ENCODE assay signal across 1 cellular context in genomic region chrX:1860936-1861670, GRCh38.
TF ChIP-seq lines count a peak whose summit lies in the region.

No MANE protein-coding gene starts in this region.

TF ChIP-seq in SK-N-SH, 30 proteins besides CTCF, POLR2A, EP300 and RAD21 (continued from another document):
- TF ChIP-seq REST (IDR thresholded peaks at IDR 0.05; ENCODE audit: low read depth, low read length) (no peak), TEAD4 (IDR thresholded peaks at IDR 0.05; ENCODE audit: borderline replicate concordance, insufficient read depth) (no peak), RFX5 (IDR thresholded peaks at IDR 0.05; ENCODE audit: low read length) (no peak), RCOR1 (IDR thresholded peaks at IDR 0.05; ENCODE audit: low read length) (no peak), SIN3A (IDR thresholded peaks at IDR 0.05; ENCODE audit: borderline replicate concordance, low read depth, low read length) (no peak), ELF1 (IDR thresholded peaks at IDR 0.05) (no peak), RXRA (IDR thresholded peaks at IDR 0.05; ENCODE audit: borderline replicate concordance, low read depth) (no peak), MEF2A (IDR thresholded peaks at IDR 0.05; ENCODE audit: borderline replicate concordance, low read depth) (no peak), MAX (IDR thresholded peaks at IDR 0.05; ENCODE audit: low read depth) (no peak), USF1 (IDR thresholded peaks at IDR 0.05; ENCODE audit: borderline replicate concordance, low read depth) (no peak), SMC3 (IDR thresholded peaks at IDR 0.05; ENCODE audit: low read depth, low read length) (no peak)
TF ChIP-seq in SK-N-SH: peak in this region for 0.
